Comparison of ENCODE assay signal across 11 cellular contexts in genomic region chr9:129318121-129319075, GRCh38.
DNase-seq lines count a peak whose midpoint lies in the region; ATAC-seq and TF ChIP-seq lines count a peak whose summit lies in the region.
"Had no signal": no experiment of that assay in that cellular context is flagged by ENCODE, and none has a peak within 500 bp of the region (broad histone marks: within the 10 kb centered on the region; RNA-seq: fewer than 3 reads in every experiment).

No MANE protein-coding gene starts in this region.

- no peak overlapping the region for H3K9ac ChIP-seq in mammary epithelial cell (ENCODE audit: insufficient read depth, low read length)

- intact Hi-C loops in breast epithelium (cut with DNase I; ENCODE audit: low total_unique reads) (loop anchor here (10.0 kb wide), 1 partner anchor 144 kb away; the partner anchor contains the start of gene IER5L), mammary epithelial cell (cut with micrococcal nuclease) (no loop called here), dorsolateral prefrontal cortex (cut with DNase I) (loop anchor here in 1 of 2 donors (5.0 kb wide), 1 partner anchor 66 kb away; no protein-coding TSS in a partner anchor)

- CTCF ChIA-PET in mammary epithelial cell (lab: Charles Lee; ENCODE audit: low non-redundant PET), result no interaction called here

- in situ Hi-C loops in mammary epithelial cell (cut with MboI; ENCODE audit: low sequenced_read_pairs in 2 of 2), result no loop called here

- no peaks in the 10 kb centered on the region for H3K79me2 ChIP-seq in mammary epithelial cell (ENCODE audit: insufficient read depth, low read length)

- no peaks in the 10 kb centered on the region for H3K36me3 Mint-ChIP-seq in nephron (ENCODE audit: low read depth)
- no peaks in the 10 kb centered on the region for H3K36me3 Mint-ChIP-seq in T-helper 2 cell treated with Interferon-gamma antibody and Interleukin-4, amounts not matched to agents 5 μg/mL and 100 μg/mL, for 36 hours (ENCODE audit: low read depth)
- H3K36me3 Mint-ChIP-seq: naive thymus-derived CD4-positive, alpha-beta T cell had no signal

- H3K9me3 Mint-ChIP-seq in nephron, result no peaks in the 10 kb centered on the region
- H3K9me3 Mint-ChIP-seq in T-helper 2 cell treated with Interferon-gamma antibody and Interleukin-4, amounts not matched to agents 5 μg/mL and 100 μg/mL, for 36 hours, result no peaks in the 10 kb centered on the region

- H3K4me3 Mint-ChIP-seq in nephron, result no peak overlapping the region
- H3K4me3 Mint-ChIP-seq in T-helper 2 cell treated with Interferon-gamma antibody and Interleukin-4, amounts not matched to agents 5 μg/mL and 100 μg/mL, for 36 hours, result no peak overlapping the region

- no peaks in the 10 kb centered on the region for H3K9me3 ChIP-seq in breast epithelium
- H3K9me3 ChIP-seq in mammary epithelial cell (replicated peaks; ENCODE audit: insufficient read depth, low read length), result no peaks in the 10 kb centered on the region
- H3K9me3 ChIP-seq: body of pancreas had no signal

- no TSS peak for BruUV-seq in mammary epithelial cell (replicated peaks; lab: Mats Ljungman, UMichigan)

- no peaks in the 10 kb centered on the region for H4K20me1 ChIP-seq in mammary epithelial cell (ENCODE audit: insufficient read depth, low read length)

- no peak overlapping the region for H3K4me3 ChIP-seq in breast epithelium
- no peak overlapping the region for H3K4me3 ChIP-seq in mammary epithelial cell (replicated peaks in 1 of 3; ENCODE audit: insufficient read depth in 1 of 3, low read depth in 2 of 3, low read length in 3 of 3)
- H3K4me3 ChIP-seq in dorsolateral prefrontal cortex, result no peak overlapping the region
- H3K4me3 ChIP-seq in urinary bladder (ENCODE audit: low read depth, low read length), result no peak overlapping the region
- H3K4me3 ChIP-seq: body of pancreas had no signal

- H3K27ac ChIP-seq in breast epithelium, result peak overlapping the region; percentile 85 to 87
- H3K27ac ChIP-seq in mammary epithelial cell (ENCODE audit: insufficient read depth, low read depth, low read length), result no peak overlapping the region
- H3K27ac ChIP-seq in dorsolateral prefrontal cortex, result peak overlapping the region in 57 of 59 donors; percentile 75 to 99 (median 95)
- H3K27ac ChIP-seq in urinary bladder (ENCODE audit: low read depth), result peak overlapping the region; percentile 14
- H3K27ac ChIP-seq: foreskin keratinocyte had no signal

- WGBS in mammary epithelial cell (ENCODE audit: low coverage, missing lambda C conversion rate), result 88% methylated on average over 12 of the region's 16 CpGs
- WGBS in urinary bladder, result 72% methylated on average over 16 of the region's 16 CpGs

- no peak overlapping the region for H2AFZ ChIP-seq in mammary epithelial cell (ENCODE audit: low read depth, low read length)

- no peaks in the 10 kb centered on the region for H3K36me3 ChIP-seq in breast epithelium
- H3K36me3 ChIP-seq in mammary epithelial cell (ENCODE audit: insufficient read depth, low read length), result no peaks in the 10 kb centered on the region
- H3K36me3 ChIP-seq in urinary bladder (ENCODE audit: insufficient read depth), result no peaks in the 10 kb centered on the region

- H3K27ac Mint-ChIP-seq in nephron, result peak overlapping the region; percentile 91 to 97 (median 92)
- H3K27ac Mint-ChIP-seq in T-helper 2 cell treated with Interferon-gamma antibody and Interleukin-4, amounts not matched to agents 5 μg/mL and 100 μg/mL, for 36 hours, result no peak overlapping the region
- H3K27ac Mint-ChIP-seq: naive thymus-derived CD4-positive, alpha-beta T cell had no signal

- H3K27me3 ChIP-seq in breast epithelium, result no peaks in the 10 kb centered on the region
- no peaks in the 10 kb centered on the region for H3K27me3 ChIP-seq in mammary epithelial cell (ENCODE audit: insufficient read depth, low read length)
- no peaks in the 10 kb centered on the region for H3K27me3 ChIP-seq in dorsolateral prefrontal cortex
- H3K27me3 ChIP-seq: body of pancreas, foreskin keratinocyte had no signal

- TF ChIP-seq POLR2A in breast epithelium (IDR thresholded peaks at IDR 0.05), result no peak

- H3K4me2 ChIP-seq in mammary epithelial cell (ENCODE audit: insufficient read depth, low read depth, low read length), result no peak overlapping the region

- TF ChIP-seq CTCF in breast epithelium (IDR thresholded peaks at IDR 0.05) (no peak), mammary epithelial cell (conservative IDR thresholded peaks at IDR 0.05 in 1 of 2, IDR thresholded peaks at IDR 0.05 in 1 of 2; ENCODE audit: extremely low read depth in 1 of 2, insufficient read depth in 1 of 2, low read depth in 1 of 2, low read length in 2 of 2) (no peak), dorsolateral prefrontal cortex (IDR thresholded peaks at IDR 0.05 in 54 of 56, conservative IDR thresholded peaks at IDR 0.05 in 2 of 56; ENCODE audit: low read depth in 1 of 56, partially characterized antibody in 56 of 56) (no peak), nephron (IDR thresholded peaks at IDR 0.05; ENCODE audit: unreplicated experiment in 3 of 3) (no peak)

- peaks cover 13% of the 10 kb centered on the region for H3K27me3 Mint-ChIP-seq in nephron (ENCODE audit: low read depth)
- no peaks in the 10 kb centered on the region for H3K27me3 Mint-ChIP-seq in T-helper 2 cell treated with Interferon-gamma antibody and Interleukin-4, amounts not matched to agents 5 μg/mL and 100 μg/mL, for 36 hours (ENCODE audit: low read depth)
- H3K27me3 Mint-ChIP-seq: naive thymus-derived CD4-positive, alpha-beta T cell had no signal

- H3K4me1 ChIP-seq in breast epithelium (peaks cover 8 to 19% of the 10 kb centered on the region in 2 donors), mammary epithelial cell (ENCODE audit: insufficient read depth, low read length) (peaks cover 14% of the 10 kb centered on the region), urinary bladder (ENCODE audit: insufficient read depth) (no peaks in the 10 kb centered on the region)
- H3K4me1 ChIP-seq: foreskin keratinocyte had no signal

- ATAC-seq in GM21786 (IDR thresholded peaks at IDR 0.05; ENCODE audit: unreplicated experiment) (no peak), GM18873 (IDR thresholded peaks at IDR 0.05; ENCODE audit: low FRiP score, unreplicated experiment) (no peak)
- ATAC-seq: body of pancreas; naive thymus-derived CD4-positive, alpha-beta T cell had no signal

- H3K4me1 Mint-ChIP-seq in nephron, result peaks cover 78% of the 10 kb centered on the region
- peaks cover 15% of the 10 kb centered on the region for H3K4me1 Mint-ChIP-seq in T-helper 2 cell treated with Interferon-gamma antibody and Interleukin-4, amounts not matched to agents 5 μg/mL and 100 μg/mL, for 36 hours (ENCODE audit: low read depth)

- DNase-seq in breast epithelium (ENCODE audit: low spot score in 2 of 2), result peak in 1 of 2 donors; percentile 39
- DNase-seq in mammary epithelial cell, result no peak
- DNase-seq in dorsolateral prefrontal cortex, result peak in 2 of 10 donors; percentile 13 to 37
- no peak for DNase-seq in T-helper 2 cell treated with Interferon-gamma antibody and Interleukin-4, amounts not matched to agents 5 μg/mL and 100 μg/mL, for 36 hours (ENCODE audit: low spot score)
- DNase-seq: foreskin keratinocyte had no signal

- dilution Hi-C loops in mammary epithelial cell (cut with HindIII; ENCODE audit: low sequenced_read_pairs), result no loop called here
